Comparison of ENCODE assay signal across 1 cellular context in the genomic region with DNA sequence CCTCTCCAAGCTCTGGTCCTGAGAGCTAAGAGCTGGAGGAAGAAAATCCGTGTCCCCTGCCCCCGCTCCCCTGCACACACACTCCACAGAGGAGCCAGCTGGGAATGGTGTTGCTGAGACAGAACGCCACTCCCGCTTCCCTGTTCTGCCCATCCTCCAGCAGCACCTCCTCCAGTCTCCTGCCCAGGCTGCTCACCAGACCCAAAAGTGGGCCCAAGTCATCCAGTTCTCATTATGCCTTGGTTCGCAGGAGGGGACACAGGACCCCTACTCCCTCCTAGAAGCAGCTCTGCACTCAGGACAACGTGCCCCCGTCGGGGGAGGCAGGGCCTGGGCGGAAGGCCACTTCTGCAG.
TF ChIP-seq lines count a peak whose summit lies in the region.

No MANE protein-coding gene starts in this region.

TF ChIP-seq in K562, 482 proteins besides CTCF, POLR2A, EP300 and RAD21:
- no peak for TF ChIP-seq FUS (optimal IDR thresholded peaks at IDR 0.05; ENCODE audit: low read depth, low read length)
- TF ChIP-seq ZNF592 (IDR thresholded peaks at IDR 0.05) = 0 out of 2 replicates have a peak, but pooled peaks have one; percentile 3
